Comparison of ENCODE assay signal across 23 cellular contexts in genomic region chr18:38420611-38421010, GRCh38.
"Had no signal": no experiment of that assay in that cellular context is flagged by ENCODE, and none has a peak within 500 bp of the region (broad histone marks: within the 10 kb centered on the region; RNA-seq: fewer than 3 reads in every experiment).

No MANE protein-coding gene starts in this region.

- DNase-seq: KBM-7; MV-4-11; NCI-H1048; NCI-H1105; NCI-H1417; NCI-H1436 treated with DMSO at 0.1 percent for 48 hours; NCI-H1694 treated with DMSO at 0.1 percent for 48 hours; NCI-H1930; NCI-H2081; NCI-H2107; NCI-H2171; NCI-H226; NCI-H510A; NCI-H524 treated with DMSO at 0.1 percent for 48 hours; NCI-H69; NCI-H774; NK-92 treated with Interleukin-12 subunit alpha and Interleukin-12 subunit beta, amount 100 ng/mL, for 24 hours; PC-9; Peyer's patch; SHP77 treated with DMSO at 0.1 percent for 48 hours; SJCRH30 had no signal

- H3K27ac ChIP-seq: PC-9, Peyer's patch, SJCRH30 had no signal

- H3K4me3 ChIP-seq: PC-9, Peyer's patch, SJCRH30 had no signal

- H3K4me1 ChIP-seq: Peyer's patch, SJCRH30 had no signal

- H3K36me3 ChIP-seq: Peyer's patch, SJCRH30 had no signal

- H3K9me3 ChIP-seq: Peyer's patch, SJCRH30 had no signal

- H3K4me2 ChIP-seq: PC-9 had no signal

- H3K27me3 ChIP-seq: Peyer's patch, SJCRH30 had no signal

- H2AFZ ChIP-seq: PC-9 had no signal

- ATAC-seq: Right ventricle myocardium inferior, SK-N-SH treated with all-trans-retinoic acid at 6 μM for 48 hours had no signal
